8 cellular contexts compared by ENCODE assay signal in genomic region chr22:28883917-28884753, GRCh38. TPM values are rescaled to one million over a fixed set of nuclear protein-coding genes. Genes with fewer than 3 reads are reported as not detected.
DNase-seq lines count a peak whose midpoint lies in the region; ATAC-seq and TF ChIP-seq lines count a peak whose summit lies in the region.

No MANE protein-coding gene starts in this region.

- H3K36me3 ChIP-seq in GM06990 (ENCODE audit: control insufficient read depth, insufficient read depth, low read length): no peaks in the 10 kb centered on the region
- H3K36me3 ChIP-seq in mesodermal cell (ENCODE audit: control insufficient read depth, insufficient read depth, low read length): peaks cover under 1% of the 10 kb centered on the region
- no peaks in the 10 kb centered on the region for H3K36me3 ChIP-seq in thymus (ENCODE audit: control insufficient read depth, insufficient read depth)

- H3K27ac ChIP-seq in mesodermal cell (ENCODE audit: low read depth, low read length, severe bottlenecking): no peak overlapping the region
- peak overlapping the region; percentile 15 for H3K27ac ChIP-seq in thymus (ENCODE audit: low read depth)

- H3K27me3 Mint-ChIP-seq in activated CD4-positive, alpha-beta T cell treated with anti-CD3 and anti-CD28 coated beads, Interleukin-2, amount 10 ng/mL, durations not matched to agents 24 days and 14 days: peaks cover 67% of the 10 kb centered on the region

- intact Hi-C loops in activated CD4-positive, alpha-beta T cell treated with anti-CD3 and anti-CD28 coated beads, Interleukin-2, amount 10 ng/mL, durations not matched to agents 24 days and 14 days (cut with micrococcal nuclease): loop anchor here (1.0 to 2.0 kb wide), 2 partner anchors 23 to 965 kb away; partner anchors contain the start of gene PITPNB

- H3K4me3 ChIP-seq in GM06990 (replicated peaks; ENCODE audit: low read depth, low read length) (peak overlapping the region; percentile 18), mesodermal cell (ENCODE audit: extremely low read depth, insufficient read depth, low read length, poor library complexity, severe bottlenecking) (peak overlapping the region; percentile 64), thymus (ENCODE audit: low read length) (peak overlapping the region; percentile 60)

- no peaks in the 10 kb centered on the region for H3K9me3 Mint-ChIP-seq in activated CD4-positive, alpha-beta T cell treated with anti-CD3 and anti-CD28 coated beads, Interleukin-2, amount 10 ng/mL, durations not matched to agents 24 days and 14 days

- DNase-seq in GM06990 (ENCODE audit: extremely low read depth, insufficient read length) (peak; percentile 29), HT-29 (ENCODE audit: low spot score) (peak; percentile 53), DMS153 treated with DMSO at 0.1 percent for 48 hours (lab: John Stamatoyannopoulos, UW; ENCODE audit: unreplicated experiment) (no peak)
- peak; percentile 74 for DNase-seq in activated CD4-positive, alpha-beta T cell treated with anti-CD3 and anti-CD28 coated beads, Interleukin-2, amount 10 ng/mL, durations not matched to agents 24 days and 14 days
- peak; percentile 35 for DNase-seq in effector CD4-positive, alpha-beta T cell

- no peak for TF ChIP-seq CTCF in GM06990 (IDR thresholded peaks at IDR 0.05; ENCODE audit: insufficient read depth, low read length, poor library complexity, severe bottlenecking)

- peaks cover 5% of the 10 kb centered on the region for H3K4me1 ChIP-seq in mesodermal cell (ENCODE audit: control insufficient read depth, insufficient read depth, low read length, poor library complexity, severe bottlenecking)
- peaks cover 7% of the 10 kb centered on the region for H3K4me1 ChIP-seq in thymus (ENCODE audit: control insufficient read depth, insufficient read depth, low read length)

- peaks cover 8% of the 10 kb centered on the region for H3K4me1 Mint-ChIP-seq in activated CD4-positive, alpha-beta T cell treated with anti-CD3 and anti-CD28 coated beads, Interleukin-2, amount 10 ng/mL, durations not matched to agents 24 days and 14 days

- no peaks in the 10 kb centered on the region for H3K36me3 Mint-ChIP-seq in activated CD4-positive, alpha-beta T cell treated with anti-CD3 and anti-CD28 coated beads, Interleukin-2, amount 10 ng/mL, durations not matched to agents 24 days and 14 days (ENCODE audit: low read depth)

- H3K27ac Mint-ChIP-seq in activated CD4-positive, alpha-beta T cell treated with anti-CD3 and anti-CD28 coated beads, Interleukin-2, amount 10 ng/mL, durations not matched to agents 24 days and 14 days: no peak overlapping the region

- no peaks in the 10 kb centered on the region; the same call in none of the 2 replicates for H3K27me3 ChIP-seq in GM06990 (replicated peaks; ENCODE audit: control insufficient read depth, insufficient read depth, low read length)
- H3K27me3 ChIP-seq in thymus (ENCODE audit: control insufficient read depth, insufficient read depth): peaks cover 17% of the 10 kb centered on the region

- WGBS in mesodermal cell (ENCODE audit: insufficient coverage in 2 of 2), 2 experiments: 0 to 1% methylated on average over 37 to 57 of the region's 79 CpGs
- 10% methylated on average over 79 of the region's 79 CpGs for WGBS in thymus

- peak overlapping the region; percentile 61 for H3K4me3 Mint-ChIP-seq in activated CD4-positive, alpha-beta T cell treated with anti-CD3 and anti-CD28 coated beads, Interleukin-2, amount 10 ng/mL, durations not matched to agents 24 days and 14 days

- ATAC-seq in GM18870 (IDR thresholded peaks at IDR 0.05; ENCODE audit: unreplicated experiment): no peak

- H3K9me3 ChIP-seq in mesodermal cell (ENCODE audit: control insufficient read depth, low read length) (no peaks in the 10 kb centered on the region), thymus (ENCODE audit: control insufficient read depth) (peaks cover 1% of the 10 kb centered on the region)

RNA-seq across cellular contexts. Expression of gene ZNRF3, which starts 0.8 kb away (rescaled TPM):
- 70.2 and 81.8 TPM in 2 replicates for total RNA-seq in HT-29 (2014; rRNA removed; shearing (Covaris generic))
- 2.0 and 2.3 TPM in 2 replicates for total RNA-seq in activated CD4-positive, alpha-beta T cell treated with anti-CD3 and anti-CD28 coated beads, Interleukin-2, amount 10 ng/mL, durations not matched to agents 24 days and 14 days
- polyA plus RNA-seq in mesodermal cell (2013, experiment 1 of 2): 9.1 TPM
- 6.9 TPM for polyA plus RNA-seq in mesodermal cell (2013, experiment 2 of 2)
- 1.1 TPM for polyA plus RNA-seq in thymus

Comparison
In these comparisons a context has a peak if more than half of its experiments do, and no peak if none do; other contexts are left out.
1. RNA of gene ZNRF3, which starts 0.8 kb away (total RNA-seq): 70.2 to 81.8 TPM in HT-29; 2.0 to 2.3 TPM in activated CD4-positive, alpha-beta T cell treated with anti-CD3 and anti-CD28 coated beads, Interleukin-2, amount 10 ng/mL, durations not matched to agents 24 days and 14 days; every median in the first group is over 10 times any median in the second.
2. Peak in every context shown above with its lines, with median percentiles within 50 percentile points of each other: H3K4me3 ChIP-seq.